Comparison of ENCODE assay signal across 10 cellular contexts in the genomic region with DNA sequence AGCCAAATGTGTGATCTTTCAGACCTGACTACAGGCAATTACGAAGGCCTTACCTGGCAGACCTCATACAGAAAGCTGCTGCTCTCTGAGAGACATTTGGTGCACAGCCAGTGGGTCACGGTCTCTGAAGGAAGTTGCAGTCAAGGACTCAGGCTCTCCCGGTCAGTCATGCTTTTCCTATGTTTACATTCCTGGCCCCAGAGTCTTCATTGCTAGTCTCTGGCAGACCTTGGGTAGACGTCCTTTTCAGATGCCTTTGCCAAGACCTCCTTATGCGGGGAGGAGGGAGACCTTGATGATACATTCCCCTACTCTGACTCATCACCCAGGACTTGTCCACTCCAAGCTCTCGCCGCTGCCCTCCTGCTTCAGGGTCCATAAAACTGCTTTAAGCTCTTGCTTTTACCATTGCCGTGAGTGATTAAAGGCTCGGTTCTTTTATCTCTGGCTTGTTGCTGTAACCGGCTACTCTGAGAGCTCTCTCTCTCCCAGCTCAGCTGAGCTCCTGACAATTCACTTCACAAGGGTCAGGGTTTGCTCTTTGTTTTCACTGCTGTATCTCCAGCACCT.
DNase-seq lines count a peak whose midpoint lies in the region; ATAC-seq, FAIRE-seq and TF ChIP-seq lines count a peak whose summit lies in the region.
"Had no signal": no experiment of that assay in that cellular context is flagged by ENCODE, and none has a peak within 500 bp of the region (broad histone marks: within the 10 kb centered on the region; RNA-seq: fewer than 3 reads in every experiment).

No MANE protein-coding gene starts in this region.

- H3K27me3 ChIP-seq in ovary, result no peaks in the 10 kb centered on the region

- H3K4me1 ChIP-seq in ovary (ENCODE audit: insufficient read depth), result peaks cover 9% of the 10 kb centered on the region
- H3K4me1 ChIP-seq in OCI-LY7 (ENCODE audit: insufficient read depth, low read length, poor library complexity, severe bottlenecking), result no peaks in the 10 kb centered on the region

- BruUV-seq in OCI-LY7 (replicated peaks; lab: Mats Ljungman, UMichigan), result no TSS peak

- no peaks in the 10 kb centered on the region for H4K20me1 ChIP-seq in OCI-LY7 (ENCODE audit: insufficient read depth, low read length)

- no peak overlapping the region for H3K4me2 ChIP-seq in OCI-LY7 (ENCODE audit: low read length)

- POLR2A ChIA-PET in OCI-LY7 (lab: Charles Lee), result interaction anchor here (0.6 to 1.2 kb wide), 2 partner anchors 11 to 46 kb away, joined by 3 read pairs; no protein-coding TSS in a partner anchor

- no peak for TF ChIP-seq CTCF in fibroblast of the aortic adventitia (IDR thresholded peaks at IDR 0.05; ENCODE audit: insufficient read depth, low read length)
- no peak for TF ChIP-seq CTCF in ovary (IDR thresholded peaks at IDR 0.05)
- TF ChIP-seq CTCF in OCI-LY7 (conservative IDR thresholded peaks at IDR 0.05; ENCODE audit: low read length), result no peak

- DNase-seq in DMS79 treated with DMSO at 0.1 percent for 48 hours (lab: John Stamatoyannopoulos, UW) (peak; percentile 75), RCC 7860 (ENCODE audit: low spot score) (peak; percentile 99), fibroblast of the aortic adventitia (ENCODE audit: low read depth) (peak; percentile 100), ovary (peak; percentile 79 to 86 (median 82)), NCI-H1105 (lab: John Stamatoyannopoulos, UW) (no peak), germinal center (ENCODE audit: low spot score) (no peak), OCI-LY7 (ENCODE audit: low spot score) (no peak)
- DNase-seq: stimulated activated naive B cell treated with anti-CD40 and anti-IgM and Interleukin-4, amounts not matched to agents 10 μg/mL and 1 μg/mL and 100 μg/mL, for 72 hours had no signal

- H2AFZ ChIP-seq in OCI-LY7 (ENCODE audit: low read length), result no peak overlapping the region; the same call in 1 of the 2 replicates

- H3K9me3 ChIP-seq in ovary, result no peaks in the 10 kb centered on the region
- H3K9me3 ChIP-seq in OCI-LY7 (ENCODE audit: low read length), result no peaks in the 10 kb centered on the region

- intact Hi-C loops in ovary (cut with DNase I), result no loop called here
- intact Hi-C loops in OCI-LY7 (cut with micrococcal nuclease; ENCODE audit: unreplicated experiment), result no loop called here

- no peaks in the 10 kb centered on the region for H3K9me2 ChIP-seq in OCI-LY7 (ENCODE audit: insufficient read depth, low read length)

- H3K27ac ChIP-seq in ovary (peak overlapping the region in 1 of 2 donors; percentile 47), OCI-LY7 (ENCODE audit: low read depth, low read length, poor library complexity, severe bottlenecking) (no peak overlapping the region)

- no peaks in the 10 kb centered on the region for H3K79me2 ChIP-seq in OCI-LY7 (ENCODE audit: insufficient read depth, low read depth, low read length)

- H3K4me3 ChIP-seq in fibroblast of the aortic adventitia (ENCODE audit: low read depth, low read length) (peak overlapping the region; percentile 34), ovary (no peak overlapping the region), OCI-LY7 (ENCODE audit: low read depth, low read length, poor library complexity, severe bottlenecking) (no peak overlapping the region)

- WGBS in ovary, 3 donors, result 1 to 2% (median 1%) methylated on average over 10 of the region's 10 CpGs

- TF ChIP-seq POLR2A in ovary (IDR thresholded peaks at IDR 0.05), result no peak

- CTCF ChIA-PET in OCI-LY7 (lab: Charles Lee; ENCODE audit: unreplicated experiment), result no interaction called here

- peak; percentile 99 for FAIRE-seq in RCC 7860 (lab: Jason Lieb, UNC)
- FAIRE-seq: GM12892 had no signal

- no peak for TF ChIP-seq EP300 in ovary (IDR thresholded peaks at IDR 0.05)

- ATAC-seq in GM19324 (IDR thresholded peaks at IDR 0.05; ENCODE audit: low FRiP score, unreplicated experiment), result no peak
- ATAC-seq: stimulated activated naive B cell treated with anti-CD40 and anti-IgM and Interleukin-4, amounts not matched to agents 10 μg/mL and 1 μg/mL and 100 μg/mL, for 72 hours had no signal

- no peaks in the 10 kb centered on the region for H3K36me3 ChIP-seq in ovary
- no peaks in the 10 kb centered on the region for H3K36me3 ChIP-seq in OCI-LY7 (ENCODE audit: insufficient read depth, low read length)

Comparison
In these comparisons a context has a peak if more than half of its experiments do, and no peak if none do; other contexts are left out.
1. DNase-seq: peak in DMS79 treated with DMSO at 0.1 percent for 48 hours (single experiment), RCC 7860 (single experiment), fibroblast of the aortic adventitia (single experiment) and ovary (5 of 5); none in NCI-H1105 (single experiment), germinal center (single experiment) and OCI-LY7 (single experiment).